ENCODE assay signal across 25 cellular contexts in the genomic region with DNA sequence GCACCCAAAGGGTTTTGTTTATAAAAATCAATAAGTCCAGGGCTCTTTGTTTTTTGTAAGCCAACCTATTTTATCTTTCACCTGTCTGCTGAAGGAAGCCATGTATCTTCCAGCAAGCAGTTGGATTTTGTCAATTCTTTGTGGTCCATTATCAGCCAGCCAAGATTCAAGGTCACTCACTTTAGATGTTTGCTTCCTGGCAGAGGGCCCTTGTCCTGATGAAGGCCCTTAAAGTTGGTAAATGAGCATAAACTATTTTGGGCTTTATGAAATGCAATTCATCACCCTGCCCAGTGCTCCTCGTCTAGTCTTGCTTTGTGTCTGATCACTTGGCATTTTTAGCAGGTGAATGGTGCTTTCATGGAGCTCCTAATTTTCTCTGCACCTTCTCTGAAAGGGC.
"Had no signal": no experiment of that assay in that cellular context is flagged by ENCODE, and none has a peak within 500 bp of the region (broad histone marks: within the 10 kb centered on the region; RNA-seq: fewer than 3 reads in every experiment).

No MANE protein-coding gene starts in this region.

- H3K27me3 ChIP-seq: neural progenitor cell, right lobe of liver, sigmoid colon, stomach, thyroid gland, tibial nerve, upper lobe of left lung, uterus had no signal

- ATAC-seq: natural killer cell; psoas muscle; right cardiac atrium; right lobe of liver; stimulated activated effector memory CD8-positive, alpha-beta T cell treated with anti-CD3 and anti-CD28 coated beads, Interleukin-12 subunit alpha, Interleukin-12 subunit beta, amount 100 ng/mL, for 72 hours; stimulated activated naive B cell treated with anti-CD40 and anti-IgM and Interleukin-4, amounts not matched to agents 10 μg/mL and 1 μg/mL and 100 μg/mL, for 72 hours had no signal

- DNase-seq: natural killer cell; occipital lobe; ovary; posterior cingulate gyrus; psoas muscle; right cardiac atrium; right lobe of liver; sigmoid colon; small intestine; stimulated activated CD4-positive, alpha-beta T cell treated with anti-CD3 and anti-CD28 coated beads, Interleukin-15, amount 100 ng/mL, for 24 hours; stimulated activated CD4-positive, alpha-beta T cell treated with anti-CD3 and anti-CD28 coated beads, Interleukin-2, amount 100 ng/mL, for 24 hours; stimulated activated CD4-positive, alpha-beta T cell treated with anti-CD3 and anti-CD28 coated beads, Interleukin-2, amount 100 ng/mL, for 48 hours; stimulated activated CD4-positive, alpha-beta T cell treated with anti-CD3 and anti-CD28 coated beads, Interleukin-4, amount 100 ng/mL, for 24 hours; stimulated activated naive B cell treated with anti-CD40 and anti-IgM and Interleukin-4, amounts not matched to agents 10 μg/mL and 1 μg/mL and 100 μg/mL, for 72 hours; stimulated activated naive CD4-positive, alpha-beta T cell treated with Interleukin-2 at 50 U/mL for 16 hours; stomach; thyroid gland; trophoblast cell; uterus had no signal

- H3K36me3 ChIP-seq: neural progenitor cell, ovary, right lobe of liver, sigmoid colon, stomach, thoracic aorta, thyroid gland, tibial nerve, upper lobe of left lung, uterus had no signal

- H3K27ac ChIP-seq: neural progenitor cell, ovary, parathyroid adenoma, psoas muscle, right lobe of liver, sigmoid colon, stomach, thoracic aorta, thyroid gland, tibial nerve, upper lobe of left lung, uterus had no signal

- H3K4me1 ChIP-seq: neural progenitor cell, parathyroid adenoma, psoas muscle, right lobe of liver, sigmoid colon, stomach, thyroid gland, tibial nerve, upper lobe of left lung, uterus had no signal

- H3K4me3 ChIP-seq: neural progenitor cell, ovary, psoas muscle, right lobe of liver, sigmoid colon, stomach, thoracic aorta, thyroid gland, tibial nerve, upper lobe of left lung, uterus had no signal

- H3K9me3 ChIP-seq: ovary, psoas muscle, right lobe of liver, sigmoid colon, stomach, thoracic aorta, thyroid gland, tibial nerve, upper lobe of left lung, uterus had no signal
